9 cellular contexts compared by ENCODE assay signal in the genomic region with DNA sequence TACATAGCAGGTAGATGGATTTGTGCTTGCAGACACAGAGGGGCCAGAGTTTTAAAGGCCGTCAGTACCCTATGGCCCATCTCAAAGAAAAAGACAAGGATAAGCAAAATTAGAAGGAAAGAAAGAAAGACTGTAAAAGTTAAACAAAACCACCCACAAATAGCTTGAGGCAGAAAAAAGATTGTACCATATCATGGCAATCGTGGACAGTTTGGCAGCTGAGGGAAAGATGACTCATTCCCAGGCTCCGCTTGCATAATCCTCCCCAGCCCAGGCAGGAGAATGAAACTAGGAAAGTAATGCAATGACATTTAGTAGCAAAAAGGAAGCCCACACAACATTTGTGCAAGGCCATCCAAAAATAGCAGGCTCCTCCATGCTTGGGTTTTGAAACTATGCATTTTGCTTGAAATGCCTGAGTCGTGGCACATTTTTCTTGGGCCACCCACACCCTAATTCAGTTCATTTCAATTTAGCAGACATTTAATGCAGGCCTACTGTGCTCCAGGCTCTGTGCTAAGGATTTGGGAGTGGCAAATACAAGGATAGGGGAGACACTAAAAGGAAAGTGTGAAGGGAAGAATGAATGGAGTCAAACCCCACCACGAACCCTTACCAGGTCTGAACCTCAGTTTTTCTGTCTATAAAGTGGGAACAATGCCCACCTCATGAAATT. TPM values are rescaled to one million over a fixed set of nuclear protein-coding genes. Genes with fewer than 3 reads are reported as not detected.
DNase-seq lines count a peak whose midpoint lies in the region; ATAC-seq and TF ChIP-seq lines count a peak whose summit lies in the region.
"Had no signal": no experiment of that assay in that cellular context is flagged by ENCODE, and none has a peak within 500 bp of the region (broad histone marks: within the 10 kb centered on the region; RNA-seq: fewer than 3 reads in every experiment).

No MANE protein-coding gene starts in this region.

- H3K27me3 Mint-ChIP-seq in WTC11 (ENCODE audit: low read depth), result no peaks in the 10 kb centered on the region
- H3K27me3 Mint-ChIP-seq in immature natural killer cell (ENCODE audit: low read depth in 3 of 3), result peaks cover 4 to 6% (median 4%) of the 10 kb centered on the region in 3 donors

- H3K79me2 ChIP-seq in parathyroid adenoma, result no peaks in the 10 kb centered on the region

- ATAC-seq in WTC11 (no peak; the same call in 1 of the 2 replicates), GM21526 (IDR thresholded peaks at IDR 0.05; ENCODE audit: low FRiP score, unreplicated experiment) (no peak)

- no peak for DNase-seq in WTC11 (ENCODE audit: low spot score)
- DNase-seq in foreskin fibroblast, result peak; percentile 95 to 97
- no peak for DNase-seq in activated gamma-delta T cell (lab: John Stamatoyannopoulos, UW)
- no peak for DNase-seq in immature natural killer cell

- H3K27ac Mint-ChIP-seq in WTC11 (no peak overlapping the region), immature natural killer cell (no peak overlapping the region)

- H3K27ac ChIP-seq in BLaER1 treated with 17β-estradiol and CSF1 and Interleukin-3, amounts not matched to agents 10 nM and 100 nM, result peak overlapping the region; percentile 89 to 100 (median 96)
- peak overlapping the region; percentile 35 for H3K27ac ChIP-seq in HUES48 (ENCODE audit: low read depth, low read length)
- peak overlapping the region; percentile 32 for H3K27ac ChIP-seq in parathyroid adenoma

- no peaks in the 10 kb centered on the region for H3K9me3 ChIP-seq in BLaER1 treated with 17β-estradiol and CSF1 and Interleukin-3, amounts not matched to agents 10 nM and 100 nM (replicated peaks in 1 of 11)
- no peaks in the 10 kb centered on the region for H3K9me3 ChIP-seq in HUES48 (ENCODE audit: control insufficient read depth, insufficient read depth, low read length)
- H3K9me3 ChIP-seq in parathyroid adenoma (ENCODE audit: control insufficient read depth, low read length), result no peaks in the 10 kb centered on the region

- H3K4me2 ChIP-seq in BLaER1 treated with 17β-estradiol and CSF1 and Interleukin-3, amounts not matched to agents 10 nM and 100 nM, result peak overlapping the region; percentile 73 to 95 (median 92)
- H3K4me2 ChIP-seq in parathyroid adenoma (ENCODE audit: low read length), result no peak overlapping the region

- no peak overlapping the region for H3K4me3 Mint-ChIP-seq in WTC11
- no peak overlapping the region for H3K4me3 Mint-ChIP-seq in immature natural killer cell
- H3K4me3 Mint-ChIP-seq: IgD-negative memory B cell had no signal

- POLR2A ChIA-PET in WTC11 (lab: Charles Lee), result no interaction called here

- H3K36me3 ChIP-seq in BLaER1 treated with 17β-estradiol and CSF1 and Interleukin-3, amounts not matched to agents 10 nM and 100 nM, result no peaks in the 10 kb centered on the region
- H3K36me3 ChIP-seq in HUES48 (ENCODE audit: control insufficient read depth, insufficient read depth, low read length) (no peaks in the 10 kb centered on the region), parathyroid adenoma (ENCODE audit: control insufficient read depth, insufficient read depth, low read length) (no peaks in the 10 kb centered on the region)

- H3K9ac ChIP-seq in BLaER1 treated with 17β-estradiol and CSF1 and Interleukin-3, amounts not matched to agents 10 nM and 100 nM, result peak overlapping the region; percentile 74 to 90 (median 84)
- H3K9ac ChIP-seq in HUES48 (ENCODE audit: low read depth, low read length), result no peak overlapping the region
- H3K9ac ChIP-seq in parathyroid adenoma, result no peak overlapping the region

- peaks cover 30 to 96% (median 85%) of the 10 kb centered on the region in 10 experiments for H3K4me1 ChIP-seq in BLaER1 treated with 17β-estradiol and CSF1 and Interleukin-3, amounts not matched to agents 10 nM and 100 nM
- H3K4me1 ChIP-seq in HUES48 (ENCODE audit: control insufficient read depth, insufficient read depth, low read length) (peaks cover 32% of the 10 kb centered on the region), parathyroid adenoma (peaks cover 3% of the 10 kb centered on the region)

- H2AFZ ChIP-seq in parathyroid adenoma, result no peak overlapping the region

- H3K27me3 ChIP-seq in BLaER1 treated with 17β-estradiol and CSF1 and Interleukin-3, amounts not matched to agents 10 nM and 100 nM, result no peaks in the 10 kb centered on the region
- H3K27me3 ChIP-seq in HUES48 (ENCODE audit: control insufficient read depth, insufficient read depth, low read length), result no peaks in the 10 kb centered on the region
- no peaks in the 10 kb centered on the region for H3K27me3 ChIP-seq in parathyroid adenoma (ENCODE audit: control insufficient read depth, insufficient read depth, low read length)

- H3K9me3 Mint-ChIP-seq in WTC11, result no peaks in the 10 kb centered on the region
- no peaks in the 10 kb centered on the region for H3K9me3 Mint-ChIP-seq in immature natural killer cell

- TF ChIP-seq CTCF in WTC11 (IDR thresholded peaks at IDR 0.05) (no peak), foreskin fibroblast (IDR thresholded peaks at IDR 0.05; ENCODE audit: low read depth, low read length) (no peak), parathyroid adenoma (IDR thresholded peaks at IDR 0.05) (no peak)

- H3K36me3 Mint-ChIP-seq in WTC11, result no peaks in the 10 kb centered on the region
- no peaks in the 10 kb centered on the region for H3K36me3 Mint-ChIP-seq in immature natural killer cell
- H3K36me3 Mint-ChIP-seq: IgD-negative memory B cell had no signal

- H3K4me3 ChIP-seq in BLaER1 treated with 17β-estradiol and CSF1 and Interleukin-3, amounts not matched to agents 10 nM and 100 nM, result peak overlapping the region in 5 of 10 experiments; percentile 11 to 31 (median 16); a peak in 4 of 20 replicates
- no peak overlapping the region for H3K4me3 ChIP-seq in HUES48 (ENCODE audit: low read depth, low read length)
- no peak overlapping the region for H3K4me3 ChIP-seq in foreskin fibroblast (ENCODE audit: low read depth in 1 of 2, low read length in 2 of 2)
- H3K4me3 ChIP-seq in parathyroid adenoma (ENCODE audit: low read depth, low read length), result no peak overlapping the region

- CTCF ChIA-PET in WTC11 (lab: Charles Lee), result no interaction called here

- no peaks in the 10 kb centered on the region for H4K20me1 ChIP-seq in BLaER1 treated with 17β-estradiol and CSF1 and Interleukin-3, amounts not matched to agents 10 nM and 100 nM

- H3K4me1 Mint-ChIP-seq in WTC11 (peaks cover 49% of the 10 kb centered on the region), immature natural killer cell (no peaks in the 10 kb centered on the region)

TF ChIP-seq in WTC11, 78 proteins besides CTCF, POLR2A, EP300 and RAD21:
- TF ChIP-seq GRHL2 (CRISPR knock-in tag; IDR thresholded peaks at IDR 0.05; ENCODE audit: insufficient replicate concordance, severe bottlenecking) (no peak), GABPB1 (CRISPR knock-in tag; IDR thresholded peaks at IDR 0.05) (peak; percentile 52; the same call in 1 of the 2 replicates), ETV6 (CRISPR knock-in tag; IDR thresholded peaks at IDR 0.05) (no peak)

RNA-seq across cellular contexts. Expression of gene SMAD3, which starts 40.9 kb away (rescaled TPM):
- 20.2 to 34.6 TPM (median 25.0 TPM) in 3 replicates for total RNA-seq in WTC11 (2021)
- 10 to 100 TPM in 2 of 3 donors, 1 to 10 TPM in 1; 8.9 to 11.9 (median 10.0) TPM for polyA plus RNA-seq in immature natural killer cell

Comparison
In these comparisons a context has a peak if more than half of its experiments do, and no peak if none do; other contexts are left out.
1. H3K27ac ChIP-seq: peak in every context shown above with its lines; median percentile 96 in BLaER1 treated with 17β-estradiol and CSF1 and Interleukin-3, amounts not matched to agents 10 nM and 100 nM; 35 in HUES48; 32 in parathyroid adenoma.
2. H3K9ac ChIP-seq: peak in BLaER1 treated with 17β-estradiol and CSF1 and Interleukin-3, amounts not matched to agents 10 nM and 100 nM (11 of 11); none in HUES48 (single experiment) and parathyroid adenoma (single experiment).
3. DNase-seq: peak in foreskin fibroblast (2 of 2); none in WTC11 (single experiment), activated gamma-delta T cell (single experiment) and immature natural killer cell (0 of 3).